In genomic region chr2:150425121-150425559, GRCh38 we compare ENCODE assay signal across 15 cellular contexts.
DNase-seq lines count a peak whose midpoint lies in the region; FAIRE-seq and TF ChIP-seq lines count a peak whose summit lies in the region.
"Had no signal": no experiment of that assay in that cellular context is flagged by ENCODE, and none has a peak within 500 bp of the region (broad histone marks: within the 10 kb centered on the region; RNA-seq: fewer than 3 reads in every experiment).

No MANE protein-coding gene starts in this region.

- no peaks in the 10 kb centered on the region for H3K79me2 ChIP-seq in fibroblast of lung (ENCODE audit: control insufficient read depth, insufficient read depth, low read length)

- TF ChIP-seq CTCF in fibroblast of lung (conservative IDR thresholded peaks at IDR 0.05 in 1 of 2, IDR thresholded peaks at IDR 0.05 in 1 of 2; ENCODE audit: low read depth in 1 of 2, low read length in 2 of 2) (peak in 1 of 2 donors; percentile 39), liver (IDR thresholded peaks at IDR 0.05; ENCODE audit: low read depth, low read length, missing input control) (no peak), GM10248 (IDR thresholded peaks at IDR 0.05; ENCODE audit: control extremely low read depth, extremely low read depth, low read depth, missing control alignments) (no peak), esophagus squamous epithelium (IDR thresholded peaks at IDR 0.05) (peak in 1 of 6 experiments; percentile 27)

- H3K27ac ChIP-seq in fibroblast of lung (ENCODE audit: insufficient read depth, low read length) (no peak overlapping the region), liver (ENCODE audit: low read depth in 1 of 2, low read length in 2 of 2) (no peak overlapping the region), esophagus squamous epithelium (no peak overlapping the region)
- H3K27ac ChIP-seq: PC-9 had no signal

- CTCF ChIA-PET in GM10248 (lab: Yijun Ruan, JAX) = interaction anchor here (0.8 kb wide), 1 partner anchor 284 kb away, joined by 3 read pairs; no protein-coding TSS in a partner anchor

- H3K4me1 ChIP-seq in fibroblast of lung (ENCODE audit: control insufficient read depth, extremely low read depth, insufficient read depth, low read length) (no peaks in the 10 kb centered on the region), liver (ENCODE audit: control insufficient read depth in 4 of 4, insufficient read depth in 4 of 4, low read length in 3 of 4) (no peaks in the 10 kb centered on the region), esophagus squamous epithelium (no peaks in the 10 kb centered on the region)

- FAIRE-seq in RCC 7860 (lab: Jason Lieb, UNC) = no peak
- FAIRE-seq: colon had no signal

- H3K4me3 ChIP-seq in fibroblast of lung (replicated peaks in 1 of 4; ENCODE audit: control extremely low read depth in 1 of 4, insufficient read depth in 1 of 4, low read depth in 3 of 4, low read length in 4 of 4) = peak overlapping the region in 1 of 4 experiments; percentile 38
- H3K4me3 ChIP-seq in liver (ENCODE audit: low read depth in 1 of 3, low read length in 3 of 3) = peak overlapping the region in 1 of 3 donors; percentile 4
- H3K4me3 ChIP-seq in esophagus squamous epithelium = no peak overlapping the region
- H3K4me3 ChIP-seq: PC-9 had no signal

- H3K9ac ChIP-seq in fibroblast of lung (ENCODE audit: insufficient read depth, low read length) = no peak overlapping the region
- no peak overlapping the region for H3K9ac ChIP-seq in liver (ENCODE audit: low read depth in 1 of 2, low read length in 2 of 2)

- H3K27me3 ChIP-seq in fibroblast of lung (ENCODE audit: control insufficient read depth, insufficient read depth, low read length) = no peaks in the 10 kb centered on the region
- H3K27me3 ChIP-seq in liver (ENCODE audit: control insufficient read depth in 4 of 4, insufficient read depth in 4 of 4, low read length in 3 of 4) = no peaks in the 10 kb centered on the region
- H3K27me3 ChIP-seq in esophagus squamous epithelium = no peaks in the 10 kb centered on the region

- peak; percentile 59 to 61 for TF ChIP-seq RAD21 in liver (IDR thresholded peaks at IDR 0.05)

- DNase-seq in A172 (ENCODE audit: low spot score) (peak; percentile 38), RCC 7860 (ENCODE audit: low spot score) (peak; percentile 17), fibroblast of lung (ENCODE audit: low read depth in 2 of 2) (peak; percentile 51 to 54), activated gamma-delta T cell treated with Interleukin-2 at 50 U/mL for 16 hours (no peak), NCI-H524 treated with DMSO at 0.1 percent for 48 hours (lab: John Stamatoyannopoulos, UW) (no peak), GM10248 (ENCODE audit: extremely low spot score) (no peak), esophagus squamous epithelium (lab: John Stamatoyannopoulos, UW) (no peak)
- DNase-seq: activated T-cell treated with anti-CD3 and anti-CD28 coated beads, Interleukin-2, amount 50 U/mL, for 4 hours; DMS53; naive thymus-derived CD8-positive, alpha-beta T cell; NCI-H1930; PC-9; stimulated activated CD4-positive, alpha-beta T cell treated with anti-CD3 and anti-CD28 coated beads, Interleukin-15, amount 100 ng/mL, for 24 hours had no signal

- TF ChIP-seq POLR2A in esophagus squamous epithelium (IDR thresholded peaks at IDR 0.05) = no peak

- no peak overlapping the region for H3K4me2 ChIP-seq in fibroblast of lung (ENCODE audit: extremely low read depth, insufficient read depth, low read length)
- H3K4me2 ChIP-seq: PC-9 had no signal

- POLR2A ChIA-PET in GM10248 (lab: Yijun Ruan, JAX) = no interaction called here

- H3K36me3 ChIP-seq in fibroblast of lung (ENCODE audit: control insufficient read depth, insufficient read depth, low read length) (no peaks in the 10 kb centered on the region), liver (ENCODE audit: control insufficient read depth in 4 of 4, insufficient read depth in 3 of 4, low read depth in 1 of 4, low read length in 3 of 4) (no peaks in the 10 kb centered on the region), esophagus squamous epithelium (no peaks in the 10 kb centered on the region)

- intact Hi-C loops in esophagus squamous epithelium (cut with DNase I) = no loop called here

- H3K9me3 ChIP-seq in fibroblast of lung (ENCODE audit: control insufficient read depth, insufficient read depth, low read depth, low read length) (no peaks in the 10 kb centered on the region), liver (ENCODE audit: control insufficient read depth in 4 of 4, low read length in 3 of 4) (no peaks in the 10 kb centered on the region), esophagus squamous epithelium (no peaks in the 10 kb centered on the region)

- WGBS in liver = 49% methylated on average over 16 of the region's 16 CpGs
- WGBS in esophagus squamous epithelium, 2 donors = 75 to 77% methylated on average over 16 of the region's 16 CpGs

- peak overlapping the region; percentile 55 for H2AFZ ChIP-seq in fibroblast of lung (ENCODE audit: low read length)
- H2AFZ ChIP-seq: PC-9 had no signal

- H4K20me1 ChIP-seq in fibroblast of lung (ENCODE audit: control insufficient read depth, extremely low read depth, insufficient read depth, low read length) = no peaks in the 10 kb centered on the region

TF ChIP-seq in liver, 16 proteins besides CTCF, POLR2A, EP300 and RAD21:
- TF ChIP-seq SP1 (IDR thresholded peaks at IDR 0.05) = no peak
- no peak for TF ChIP-seq REST (IDR thresholded peaks at IDR 0.05)
- TF ChIP-seq JUND (IDR thresholded peaks at IDR 0.05) = no peak
- no peak for TF ChIP-seq FOXA1 (IDR thresholded peaks at IDR 0.05)
- no peak for TF ChIP-seq GABPA (IDR thresholded peaks at IDR 0.05 in 1 of 2, conservative IDR thresholded peaks at IDR 0.05 in 1 of 2)
- no peak for TF ChIP-seq RXRA (IDR thresholded peaks at IDR 0.05)
- no peak for TF ChIP-seq ATF3 (IDR thresholded peaks at IDR 0.05)
- TF ChIP-seq NR2F2 (IDR thresholded peaks at IDR 0.05) = no peak

Comparison
In these comparisons a context has a peak if more than half of its experiments do, and no peak if none do; other contexts are left out.
1. DNase-seq: peak in A172 (single experiment), RCC 7860 (single experiment) and fibroblast of lung (2 of 2); none in activated gamma-delta T cell treated with Interleukin-2 at 50 U/mL for 16 hours (single experiment), NCI-H524 treated with DMSO at 0.1 percent for 48 hours (single experiment), GM10248 (single experiment) and esophagus squamous epithelium (single experiment).